ENCODE assay signal across 1 cellular context in the genomic region with DNA sequence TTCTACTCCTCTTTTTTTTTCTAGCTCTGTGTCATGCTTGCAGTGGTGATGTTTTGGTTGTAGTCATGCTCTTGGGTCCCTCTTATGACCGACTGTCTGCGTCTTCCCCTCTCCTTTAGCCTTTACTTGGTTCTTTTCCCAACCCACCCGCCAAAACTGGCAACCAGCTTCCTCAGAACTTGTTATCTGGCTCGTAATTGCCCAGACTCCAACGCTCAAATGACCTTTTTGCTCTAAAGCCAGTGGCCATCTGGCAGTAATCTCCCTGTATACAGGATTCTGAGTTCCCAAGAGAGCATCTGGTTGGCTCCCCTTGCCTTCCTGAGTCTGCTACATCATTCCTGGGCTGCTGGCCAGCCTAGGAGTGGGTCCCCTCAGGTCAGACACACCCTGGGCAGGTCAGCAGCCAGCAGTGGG.
TF ChIP-seq lines count a peak whose summit lies in the region.

No MANE protein-coding gene starts in this region.

TF ChIP-seq in K562, 482 proteins besides CTCF, POLR2A, EP300 and RAD21 (continued from another document):
- TF ChIP-seq TRIM25 (IDR thresholded peaks at IDR 0.05; ENCODE audit: borderline replicate concordance) (no peak), CBFA2T3 (IDR thresholded peaks at IDR 0.05) (peak; percentile 74), SMARCA4 (IDR thresholded peaks at IDR 0.05) (no peak), ZFX (CRISPR knock-in tag; IDR thresholded peaks at IDR 0.05) (no peak), NFIC (IDR thresholded peaks at IDR 0.05) (peak; percentile 17; the same call in 1 of the 2 replicates)
- TF ChIP-seq, protein P1, sequence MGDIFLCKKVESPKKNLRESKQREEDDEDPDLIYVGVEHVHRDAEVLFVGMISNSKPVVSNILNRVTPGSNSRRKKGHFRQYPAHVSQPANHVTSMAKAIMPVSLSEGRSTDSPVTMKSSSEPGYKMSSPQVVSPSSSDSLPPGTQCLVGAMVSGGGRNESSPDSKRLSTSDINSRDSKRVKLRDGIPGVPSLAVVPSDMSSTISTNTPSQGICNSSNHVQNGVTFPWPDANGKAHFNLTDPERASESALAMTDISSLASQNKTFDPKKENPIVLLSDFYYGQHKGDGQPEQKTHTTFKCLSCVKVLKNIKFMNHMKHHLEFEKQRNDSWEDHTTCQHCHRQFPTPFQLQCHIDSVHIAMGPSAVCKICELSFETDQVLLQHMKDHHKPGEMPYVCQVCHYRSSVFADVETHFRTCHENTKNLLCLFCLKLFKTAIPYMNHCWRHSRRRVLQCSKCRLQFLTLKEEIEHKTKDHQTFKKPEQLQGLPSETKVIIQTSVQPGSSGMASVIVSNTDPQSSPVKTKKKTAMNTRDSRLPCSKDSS (IDR thresholded peaks at IDR 0.05; ENCODE audit: low read depth, partially characterized antibody) = no peak
